12 cellular contexts compared by ENCODE assay signal in genomic region chr16:57360321-57360935, GRCh38. TPM values are rescaled to one million over a fixed set of nuclear protein-coding genes. Genes with fewer than 3 reads are reported as not detected.
"Had no signal": no experiment of that assay in that cellular context is flagged by ENCODE, and none has a peak within 500 bp of the region (broad histone marks: within the 10 kb centered on the region; RNA-seq: fewer than 3 reads in every experiment).

No MANE protein-coding gene starts in this region.

- H3K27ac ChIP-seq: esophagus squamous epithelium, ovary had no signal

- H3K36me3 ChIP-seq: esophagus squamous epithelium, ovary had no signal

- H3K9me3 ChIP-seq: esophagus squamous epithelium, ovary had no signal

- H3K27me3 ChIP-seq: esophagus squamous epithelium, ovary had no signal

- ATAC-seq: activated naive CD4-positive, alpha-beta T cell treated with anti-CD3 and anti-CD28 coated beads, Interleukin-2, amount 50 U/mL, for 72 hours; left ventricle myocardium superior; T-helper 17 cell had no signal

- DNase-seq: activated CD4-positive, CD25-positive, alpha-beta regulatory T cell; activated T-cell treated with anti-CD3 and anti-CD28 coated beads, Interleukin-2, amount 50 U/mL, for 1 hour; anterior cingulate cortex; esophagus squamous epithelium; foreskin fibroblast; left ventricle myocardium superior; ovary; small intestine; T-helper 17 cell had no signal

- H3K4me3 ChIP-seq: esophagus squamous epithelium, ovary had no signal

RNA-seq across cellular contexts. Expression of gene CCL22, which starts 1.8 kb away (rescaled TPM):
- total RNA-seq: left ventricle myocardium superior, mesenteric fat pad, neural crest cell, T-helper 17 cell had no signal

RNA-seq across cellular contexts. Expression of gene CX3CL1, which starts 11.9 kb away (rescaled TPM):
- total RNA-seq: T-helper 17 cell had no signal

RNA-seq across cellular contexts. Expression of gene CCL17, which starts 44.1 kb away (rescaled TPM):
- total RNA-seq: activated naive CD4-positive, alpha-beta T cell treated with anti-CD3 and anti-CD28 coated beads, Interleukin-2, amount 50 U/mL, for 72 hours; left ventricle myocardium superior; mesenteric fat pad; neural crest cell; ovary; T-helper 17 cell had no signal
- polyA plus RNA-seq: ovary had no signal
